ENCODE assay signal across 1 cellular context in genomic region chr20:58017237-58017969, GRCh38.
A peak's percentile ranks its signal among the peaks of the same experiment; 100 is the strongest.
TF ChIP-seq lines count a peak whose summit lies in the region.

No MANE protein-coding gene starts in this region.

TF ChIP-seq in HCT116, 20 proteins besides CTCF, POLR2A, EP300 and RAD21 (continued from another document):
- TF ChIP-seq REST (IDR thresholded peaks at IDR 0.05; ENCODE audit: low read depth) (no peak), JUND (IDR thresholded peaks at IDR 0.05) (peak; percentile 60), ZFX (IDR thresholded peaks at IDR 0.05) (no peak), EZH2 (IDR thresholded peaks at IDR 0.05) (no peak), EGR1 (IDR thresholded peaks at IDR 0.05; ENCODE audit: low read depth) (0 out of 2 replicates have a peak, but pooled peaks have one; percentile 20), YY1 (IDR thresholded peaks at IDR 0.05; ENCODE audit: extremely low read depth, insufficient replicate concordance, low read depth, low read length) (no peak), CBX3 (IDR thresholded peaks at IDR 0.05; ENCODE audit: low read depth) (no peak), CEBPB (IDR thresholded peaks at IDR 0.05; ENCODE audit: low read depth) (peak; percentile 29), ATF3 (IDR thresholded peaks at IDR 0.05) (no peak), ZBTB33 (IDR thresholded peaks at IDR 0.05; ENCODE audit: extremely low read depth, insufficient replicate concordance, low read length) (no peak), SIN3A (IDR thresholded peaks at IDR 0.05; ENCODE audit: low read depth) (peak; percentile 70), EZH2phosphoT487 (IDR thresholded peaks at IDR 0.05; ENCODE audit: borderline replicate concordance) (no peak), POLR2AphosphoS5 (IDR thresholded peaks at IDR 0.05; ENCODE audit: low read depth, low read length) (no peak)
- TF ChIP-seq, protein P1, sequence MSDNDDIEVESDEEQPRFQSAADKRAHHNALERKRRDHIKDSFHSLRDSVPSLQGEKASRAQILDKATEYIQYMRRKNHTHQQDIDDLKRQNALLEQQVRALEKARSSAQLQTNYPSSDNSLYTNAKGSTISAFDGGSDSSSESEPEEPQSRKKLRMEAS (IDR thresholded peaks at IDR 0.05), result no peak
